16 cellular contexts compared by ENCODE assay signal in genomic region chr5:135747824-135748223, GRCh38.
DNase-seq lines count a peak whose midpoint lies in the region; ATAC-seq and TF ChIP-seq lines count a peak whose summit lies in the region.
"Had no signal": no experiment of that assay in that cellular context is flagged by ENCODE, and none has a peak within 500 bp of the region (broad histone marks: within the 10 kb centered on the region; RNA-seq: fewer than 3 reads in every experiment).

No MANE protein-coding gene starts in this region.

- TF ChIP-seq CTCF in progenitor cell of endocrine pancreas (IDR thresholded peaks at IDR 0.05; ENCODE audit: unreplicated experiment) (no peak), foreskin fibroblast (IDR thresholded peaks at IDR 0.05; ENCODE audit: low read depth, low read length) (no peak), suprapubic skin (IDR thresholded peaks at IDR 0.05) (no peak)

- no peaks in the 10 kb centered on the region for H3K4me1 ChIP-seq in suprapubic skin
- H3K4me1 ChIP-seq: Caco-2, HAP-1 had no signal

- H3K27me3 Mint-ChIP-seq in progenitor cell of endocrine pancreas = no peaks in the 10 kb centered on the region

- ATAC-seq in esophagus mucosa (peak; percentile 58), GM18861 (IDR thresholded peaks at IDR 0.05; ENCODE audit: unreplicated experiment) (no peak)
- ATAC-seq: HepG2 had no signal

- peak overlapping the region; percentile 52 for H3K27ac Mint-ChIP-seq in progenitor cell of endocrine pancreas
- H3K27ac Mint-ChIP-seq: CD8-positive, alpha-beta memory T cell had no signal

- H3K4me3 ChIP-seq in foreskin fibroblast (ENCODE audit: low read depth in 1 of 2, low read length in 2 of 2) = no peak overlapping the region
- H3K4me3 ChIP-seq in suprapubic skin = no peak overlapping the region
- H3K4me3 ChIP-seq: HAP-1 had no signal

- TF ChIP-seq EP300 in suprapubic skin (IDR thresholded peaks at IDR 0.05) = no peak

- no peak overlapping the region for H3K4me3 Mint-ChIP-seq in progenitor cell of endocrine pancreas (ENCODE audit: low read depth)
- H3K4me3 Mint-ChIP-seq: CD8-positive, alpha-beta memory T cell had no signal

- peaks cover 6% of the 10 kb centered on the region for H3K4me1 Mint-ChIP-seq in progenitor cell of endocrine pancreas (ENCODE audit: low read depth)
- H3K4me1 Mint-ChIP-seq: CD8-positive, alpha-beta memory T cell had no signal

- no peaks in the 10 kb centered on the region for H3K27me3 ChIP-seq in suprapubic skin

- WGBS in suprapubic skin = 64% methylated on average over 2 of the region's 2 CpGs

- no peak for TF ChIP-seq POLR2A in suprapubic skin (IDR thresholded peaks at IDR 0.05)

- H3K36me3 Mint-ChIP-seq in progenitor cell of endocrine pancreas (ENCODE audit: insufficient read depth) = peaks cover 2% of the 10 kb centered on the region
- H3K36me3 Mint-ChIP-seq: CD8-positive, alpha-beta memory T cell had no signal

- no peaks in the 10 kb centered on the region for H3K36me3 ChIP-seq in suprapubic skin
- H3K36me3 ChIP-seq: HAP-1 had no signal

- no peaks in the 10 kb centered on the region for H3K9me3 ChIP-seq in suprapubic skin

- DNase-seq in DMS53 (lab: John Stamatoyannopoulos, UW) (peak; percentile 29), DMS53 treated with DMSO at 0.1 percent for 48 hours (lab: John Stamatoyannopoulos, UW; ENCODE audit: unreplicated experiment) (no peak), NCI-H524 treated with DMSO at 0.1 percent for 48 hours (lab: John Stamatoyannopoulos, UW) (peak; percentile 5), progenitor cell of endocrine pancreas (ENCODE audit: low spot score, unreplicated experiment) (no peak), foreskin fibroblast (no peak), suprapubic skin (ENCODE audit: low spot score in 2 of 2) (no peak)
- DNase-seq: Caco-2; CD8-positive, alpha-beta memory T cell; DMS79 treated with DMSO at 0.1 percent for 48 hours; EL; GDM1 had no signal

- no peak overlapping the region for H3K27ac ChIP-seq in suprapubic skin
- H3K27ac ChIP-seq: 22Rv1 had no signal

- H3K9me3 Mint-ChIP-seq in progenitor cell of endocrine pancreas (ENCODE audit: low read depth) = peaks cover 19% of the 10 kb centered on the region

Comparison
In these comparisons a context has a peak if more than half of its experiments do, and no peak if none do; other contexts are left out.
1. DNase-seq: peak in DMS53 (single experiment) and NCI-H524 treated with DMSO at 0.1 percent for 48 hours (single experiment); none in DMS53 treated with DMSO at 0.1 percent for 48 hours (single experiment), progenitor cell of endocrine pancreas (single experiment), foreskin fibroblast (0 of 2) and suprapubic skin (0 of 2).